8 cellular contexts compared by ENCODE assay signal in genomic region chr1:92980732-92981647, GRCh38. TPM values are rescaled to one million over a fixed set of nuclear protein-coding genes. Genes with fewer than 3 reads are reported as not detected.
DNase-seq lines count a peak whose midpoint lies in the region; ATAC-seq and TF ChIP-seq lines count a peak whose summit lies in the region.

No MANE protein-coding gene starts in this region.

- peak overlapping the region; percentile 97 to 98 for H3K27ac Mint-ChIP-seq in effector memory CD8-positive, alpha-beta T cell

- peak overlapping the region; percentile 68 for H3K4me3 Mint-ChIP-seq in effector memory CD8-positive, alpha-beta T cell

- H3K4me2 ChIP-seq in mesenchymal stem cell (ENCODE audit: low read length, poor library complexity, severe bottlenecking) = no peak overlapping the region
- no peak overlapping the region for H3K4me2 ChIP-seq in osteoblast (ENCODE audit: insufficient read depth, low read length)

- H2BK5ac ChIP-seq in mesenchymal stem cell (ENCODE audit: low read depth, low read length, poor library complexity, severe bottlenecking) = no peak overlapping the region

- H2AK5ac ChIP-seq in mesenchymal stem cell (ENCODE audit: low read length, severe bottlenecking) = no peak overlapping the region

- no peak for TF ChIP-seq CTCF in osteoblast (IDR thresholded peaks at IDR 0.05; ENCODE audit: extremely low read depth, low read depth, low read length)

- H2AFZ ChIP-seq in mesenchymal stem cell (ENCODE audit: low read depth, low read length) = no peak overlapping the region
- no peak overlapping the region for H2AFZ ChIP-seq in osteoblast (ENCODE audit: low read length)

- in situ Hi-C loops in Caki2 (cut with HindIII; ENCODE audit: low pct_unique_long_range_greater_than_20kb, low sequenced_read_pairs) = no loop called here

- H3K27ac ChIP-seq in mesenchymal stem cell (ENCODE audit: low read length, poor library complexity, severe bottlenecking) (no peak overlapping the region), osteoblast (ENCODE audit: low read depth, low read length) (no peak overlapping the region)

- H3K36me3 Mint-ChIP-seq in effector memory CD8-positive, alpha-beta T cell (ENCODE audit: insufficient read depth) = peaks cover 6% of the 10 kb centered on the region

- peaks cover 13 to 20% of the 10 kb centered on the region in 2 donors for H3K4me1 Mint-ChIP-seq in effector memory CD8-positive, alpha-beta T cell (ENCODE audit: low read depth in 2 of 2)

- no peak overlapping the region for H2BK15ac ChIP-seq in mesenchymal stem cell (ENCODE audit: low read depth, poor library complexity, severe bottlenecking)

- H3K4me3 ChIP-seq in mesenchymal stem cell (ENCODE audit: insufficient read depth in 1 of 2, low read depth in 1 of 2, low read length in 2 of 2) (no peak overlapping the region), osteoblast (ENCODE audit: insufficient read depth, low read length) (no peak overlapping the region)

- H3K14ac ChIP-seq in mesenchymal stem cell (ENCODE audit: low read length in 2 of 2) = no peak overlapping the region

- H3K9me3 ChIP-seq in mesenchymal stem cell (ENCODE audit: control insufficient read depth, low read length) (no peaks in the 10 kb centered on the region), osteoblast (ENCODE audit: low read depth, low read length) (no peaks in the 10 kb centered on the region)

- no peaks in the 10 kb centered on the region for H3K79me1 ChIP-seq in mesenchymal stem cell (replicated peaks; ENCODE audit: low read length, poor library complexity, severe bottlenecking)

- ATAC-seq in GM21515 (IDR thresholded peaks at IDR 0.05; ENCODE audit: unreplicated experiment) = peak; percentile 47
- ATAC-seq in effector memory CD8-positive, alpha-beta T cell (replicated peaks) = peak; percentile 94
- no peak for ATAC-seq in HG03025 (IDR thresholded peaks at IDR 0.05; ENCODE audit: low FRiP score, unreplicated experiment)

- H3K36me3 ChIP-seq in mesenchymal stem cell (ENCODE audit: control insufficient read depth in 1 of 2, insufficient read depth in 2 of 2, low read depth in 1 of 2, low read length in 2 of 2) = no peaks in the 10 kb centered on the region
- no peaks in the 10 kb centered on the region for H3K36me3 ChIP-seq in osteoblast (ENCODE audit: insufficient read depth, low read length)

- H3K9me3 Mint-ChIP-seq in effector memory CD8-positive, alpha-beta T cell = no peaks in the 10 kb centered on the region

- H4K91ac ChIP-seq in mesenchymal stem cell (ENCODE audit: low read length) = no peak overlapping the region

- H3K4me1 ChIP-seq in mesenchymal stem cell (ENCODE audit: control insufficient read depth, insufficient read depth, low read depth, low read length) (no peaks in the 10 kb centered on the region), osteoblast (ENCODE audit: insufficient read depth, low read length) (no peaks in the 10 kb centered on the region)

- H2BK120ac ChIP-seq in mesenchymal stem cell (ENCODE audit: low read depth, low read length) = no peak overlapping the region

- no peaks in the 10 kb centered on the region for H4K20me1 ChIP-seq in osteoblast (ENCODE audit: insufficient read depth, low read length)

- H3K27me3 ChIP-seq in mesenchymal stem cell (ENCODE audit: control insufficient read depth in 1 of 2, insufficient read depth in 1 of 2, low read length in 2 of 2) (no peaks in the 10 kb centered on the region), osteoblast (ENCODE audit: insufficient read depth, low read length) (peaks cover 3% of the 10 kb centered on the region)

- H4K8ac ChIP-seq in mesenchymal stem cell (ENCODE audit: low read length) = no peak overlapping the region

- H3K79me2 ChIP-seq in osteoblast (ENCODE audit: insufficient read depth, low read length) = no peaks in the 10 kb centered on the region

- no peak overlapping the region for H2BK12ac ChIP-seq in mesenchymal stem cell (ENCODE audit: low read length in 2 of 2)

- H3K27me3 Mint-ChIP-seq in effector memory CD8-positive, alpha-beta T cell = no peaks in the 10 kb centered on the region

- WGBS in mesenchymal stem cell = 83% methylated on average over 8 of the region's 8 CpGs

- no peak overlapping the region for H3K18ac ChIP-seq in mesenchymal stem cell (ENCODE audit: low read depth in 1 of 2, low read length in 2 of 2)

- no peak overlapping the region for H3K23ac ChIP-seq in mesenchymal stem cell (ENCODE audit: low read length in 2 of 2)

- DNase-seq in Caki2 (ENCODE audit: low read depth) = peak; percentile 59
- DNase-seq in NOMO-1 treated with DMSO at 0.1 percent for 48 hours (lab: John Stamatoyannopoulos, UW; ENCODE audit: unreplicated experiment) = peak; percentile 57
- peak; percentile 49 to 57 (median 56) for DNase-seq in effector memory CD8-positive, alpha-beta T cell
- no peak for DNase-seq in mesenchymal stem cell
- DNase-seq in SHP77 treated with DMSO at 0.1 percent for 48 hours (lab: John Stamatoyannopoulos, UW) = no peak
- no peak for DNase-seq in osteoblast (ENCODE audit: insufficient read length, low spot score, missing footprints)

- no peak overlapping the region for H3K4ac ChIP-seq in mesenchymal stem cell (ENCODE audit: low read depth in 1 of 2, low read length in 2 of 2)

- H3K9ac ChIP-seq in mesenchymal stem cell (ENCODE audit: low read length) = no peak overlapping the region

RNA-seq across cellular contexts. Expression of gene DIPK1A, which starts 19.7 kb away (rescaled TPM):
- total RNA-seq in Caki2 (2014; rRNA removed; shearing (Covaris generic); ENCODE audit: low replicate concordance) = 8.6 TPM in 2 replicates
- polyA plus RNA-seq in mesenchymal stem cell (2013, experiment 1 of 2) = 10.2 TPM
- polyA plus RNA-seq in mesenchymal stem cell (2013, experiment 2 of 2) = 10.1 TPM
- 29.0 and 29.8 TPM in 2 replicates for total RNA-seq in osteoblast

Comparison
In these comparisons a context has a peak if more than half of its experiments do, and no peak if none do; other contexts are left out.
1. DNase-seq: peak in Caki2 (single experiment), NOMO-1 treated with DMSO at 0.1 percent for 48 hours (single experiment) and effector memory CD8-positive, alpha-beta T cell (3 of 3); none in mesenchymal stem cell (single experiment), SHP77 treated with DMSO at 0.1 percent for 48 hours (single experiment) and osteoblast (single experiment).